In the genomic region with DNA sequence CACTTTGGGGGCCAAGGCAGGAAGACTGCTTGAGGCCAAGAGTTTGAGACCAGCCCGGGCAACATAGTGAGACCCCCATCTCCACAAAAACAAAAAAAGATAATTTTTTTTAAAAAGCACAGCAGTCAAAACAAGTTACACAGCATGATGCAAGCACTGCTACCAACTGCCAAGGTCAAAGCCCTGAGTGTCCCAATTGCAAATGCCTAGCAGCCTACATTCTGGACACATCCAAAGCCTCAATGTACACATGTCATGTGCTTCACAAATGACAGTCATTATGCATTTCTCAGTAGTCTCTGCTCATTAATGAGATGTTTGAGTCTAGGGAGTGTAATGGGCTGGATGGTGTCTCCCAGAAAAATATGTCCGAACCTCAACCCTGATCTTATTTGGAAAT, we compare ENCODE assay signal across 14 cellular contexts.
"Had no signal": no experiment of that assay in that cellular context is flagged by ENCODE, and none has a peak within 500 bp of the region (broad histone marks: within the 10 kb centered on the region; RNA-seq: fewer than 3 reads in every experiment).

No MANE protein-coding gene starts in this region.

- ATAC-seq: foreskin keratinocyte; left colon; sciatic nerve; stimulated activated memory B cell treated with anti-CD40 and anti-IgM and Interleukin-4, amounts not matched to agents 10 μg/mL and 1 μg/mL and 100 μg/mL, for 72 hours had no signal

- H3K27ac Mint-ChIP-seq: mesothelial cell of epicardium; stimulated activated memory B cell treated with anti-CD40 and anti-IgM and Interleukin-4, amounts not matched to agents 10 μg/mL and 1 μg/mL and 100 μg/mL, for 72 hours had no signal

- H3K4me2 ChIP-seq: smooth muscle cell had no signal

- H3K4me3 Mint-ChIP-seq: central memory CD8-positive, alpha-beta T cell; mesothelial cell of epicardium; nephron progenitor cell; stimulated activated memory B cell treated with anti-CD40 and anti-IgM and Interleukin-4, amounts not matched to agents 10 μg/mL and 1 μg/mL and 100 μg/mL, for 72 hours had no signal

- H3K27me3 ChIP-seq: ascending aorta, colonic mucosa, foreskin keratinocyte had no signal

- H3K4me1 ChIP-seq: ascending aorta, colonic mucosa had no signal

- H3K27ac ChIP-seq: ascending aorta, colonic mucosa, foreskin keratinocyte had no signal

- DNase-seq: activated gamma-delta T cell treated with Interleukin-2 at 50 U/mL for 16 hours; colonic mucosa; foreskin keratinocyte; hippocampal formation; left colon; nephron progenitor cell; nucleus accumbens; stimulated activated CD4-positive, alpha-beta T cell treated with anti-CD3 and anti-CD28 coated beads, Interleukin-4, amount 100 ng/mL, for 1 hour had no signal

- H3K36me3 Mint-ChIP-seq: mesothelial cell of epicardium; stimulated activated memory B cell treated with anti-CD40 and anti-IgM and Interleukin-4, amounts not matched to agents 10 μg/mL and 1 μg/mL and 100 μg/mL, for 72 hours had no signal

- H3K9me3 Mint-ChIP-seq: central memory CD8-positive, alpha-beta T cell; stimulated activated memory B cell treated with anti-CD40 and anti-IgM and Interleukin-4, amounts not matched to agents 10 μg/mL and 1 μg/mL and 100 μg/mL, for 72 hours had no signal

- H3K9me3 ChIP-seq: ascending aorta, colonic mucosa had no signal

- H3K4me3 ChIP-seq: ascending aorta, colonic mucosa, smooth muscle cell had no signal

- H3K27me3 Mint-ChIP-seq: central memory CD8-positive, alpha-beta T cell; stimulated activated memory B cell treated with anti-CD40 and anti-IgM and Interleukin-4, amounts not matched to agents 10 μg/mL and 1 μg/mL and 100 μg/mL, for 72 hours had no signal

- H3K36me3 ChIP-seq: ascending aorta, colonic mucosa had no signal
